Comparison of ENCODE assay signal across 8 cellular contexts in genomic region chr10:30151581-30152389, GRCh38.
DNase-seq lines count a peak whose midpoint lies in the region; ATAC-seq, FAIRE-seq and TF ChIP-seq lines count a peak whose summit lies in the region.

No MANE protein-coding gene starts in this region.

- DNase-seq in ELR (ENCODE audit: low read depth), result peak; percentile 68
- DNase-seq in NCI-H146 treated with DMSO at 0.1 percent for 48 hours (lab: John Stamatoyannopoulos, UW; ENCODE audit: unreplicated experiment), result peak; percentile 71
- DNase-seq in cardiac fibroblast (ENCODE audit: low read depth in 2 of 2), result peak; percentile 87 to 90
- peak; percentile 99 for DNase-seq in myocyte (ENCODE audit: low read depth)
- no peak for DNase-seq in SKM-1 treated with dmso at 0.1 percent for 144 hours (lab: John Stamatoyannopoulos, UW; ENCODE audit: unreplicated experiment)
- no peak for DNase-seq in kidney

- no peak for FAIRE-seq in kidney (lab: Jason Lieb, UNC)

- ATAC-seq in GM18517 (IDR thresholded peaks at IDR 0.05; ENCODE audit: unreplicated experiment) (no peak), HG03135 (IDR thresholded peaks at IDR 0.05; ENCODE audit: unreplicated experiment) (no peak)

- intact Hi-C loops in kidney (cut with DNase I), result no loop called here

- TF ChIP-seq CTCF in cardiac fibroblast (IDR thresholded peaks at IDR 0.05; ENCODE audit: low read depth, low read length) (no peak), kidney (IDR thresholded peaks at IDR 0.05; ENCODE audit: borderline replicate concordance, extremely low read depth, insufficient read depth) (no peak)

- H3K36me3 ChIP-seq in kidney (ENCODE audit: control insufficient read depth in 1 of 2, insufficient read depth in 2 of 2, low read length in 2 of 2), result no peaks in the 10 kb centered on the region

- H3K4me3 ChIP-seq in cardiac fibroblast (replicated peaks in 1 of 2; ENCODE audit: low read depth in 2 of 2, low read length in 2 of 2) (no peak overlapping the region), kidney (ENCODE audit: low read length in 2 of 2) (no peak overlapping the region)

- H3K4me1 ChIP-seq in kidney (ENCODE audit: control insufficient read depth in 1 of 2, insufficient read depth in 1 of 2, low read depth in 1 of 2, low read length in 2 of 2), result no peaks in the 10 kb centered on the region

- H3K27ac ChIP-seq in kidney (ENCODE audit: low read depth in 2 of 2, low read length in 2 of 2), result no peak overlapping the region

- no peaks in the 10 kb centered on the region for H3K9me3 ChIP-seq in kidney (ENCODE audit: control insufficient read depth in 1 of 2, low read length in 2 of 2)

- H3K9ac ChIP-seq in kidney (ENCODE audit: low read length in 2 of 2), result no peak overlapping the region

Comparison
In these comparisons a context has a peak if more than half of its experiments do, and no peak if none do; other contexts are left out.
1. DNase-seq: peak in ELR (single experiment), NCI-H146 treated with DMSO at 0.1 percent for 48 hours (single experiment), cardiac fibroblast (2 of 2) and myocyte (single experiment); none in SKM-1 treated with dmso at 0.1 percent for 144 hours (single experiment) and kidney (single experiment).